ENCODE assay signal across 19 cellular contexts in the genomic region with DNA sequence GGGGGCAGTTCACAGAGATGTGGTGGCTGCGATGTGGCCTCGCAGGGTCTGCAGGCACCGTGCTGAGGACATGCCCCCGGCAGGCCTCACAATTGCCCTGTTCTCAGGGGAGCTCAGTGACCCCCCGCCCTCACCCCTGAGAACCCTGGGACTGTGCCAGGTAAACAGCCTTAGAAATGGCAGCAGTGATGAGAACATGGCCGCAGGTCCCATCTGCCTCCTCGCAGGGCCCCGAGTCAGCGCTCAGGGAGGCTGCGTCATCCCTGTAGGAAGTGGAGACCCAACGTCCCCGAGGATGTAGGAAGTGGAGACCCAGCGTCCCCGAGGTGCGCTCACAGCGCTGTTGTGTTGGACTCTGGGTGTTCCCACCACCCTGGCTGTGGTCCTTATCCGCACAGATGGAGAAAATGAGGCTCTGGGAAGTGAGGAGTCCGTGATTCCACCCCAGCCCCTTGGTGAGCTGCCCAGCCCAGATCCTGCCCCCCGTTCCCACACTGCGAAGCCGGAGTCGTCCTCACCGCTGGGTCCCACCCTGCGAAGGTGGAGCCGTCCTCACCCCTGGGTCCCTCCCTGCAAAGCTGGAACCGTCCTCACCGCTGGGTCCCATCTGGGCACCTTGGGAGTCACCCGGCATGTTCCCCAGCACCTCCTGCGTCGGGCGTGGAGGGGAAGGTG.
"Had no signal": no experiment of that assay in that cellular context is flagged by ENCODE, and none has a peak within 500 bp of the region (broad histone marks: within the 10 kb centered on the region; RNA-seq: fewer than 3 reads in every experiment).

No MANE protein-coding gene starts in this region.

- ATAC-seq: activated T-cell treated with anti-CD3 and anti-CD28 coated beads, Interleukin-2, amount 50 U/mL, for 4 hours; heart left ventricle; left cardiac atrium; naive thymus-derived CD4-positive, alpha-beta T cell; right cardiac atrium; stimulated activated naive CD8-positive, alpha-beta T cell treated with anti-CD3 and anti-CD28 coated beads, Interleukin-15, amount 100 ng/mL, for 72 hours; T-cell had no signal

- H3K9me3 ChIP-seq: heart left ventricle, prostate gland, SK-N-SH, testis had no signal

- H3K27ac ChIP-seq: brain microvascular endothelial cell, heart left ventricle, prostate gland, testis had no signal

- DNase-seq: activated CD4-positive, alpha-beta memory T cell treated with anti-CD3 and anti-CD28 coated beads, Interleukin-2, amount 10 ng/mL, durations not matched to agents 7 days and 5 days; activated CD4-positive, alpha-beta T cell treated with anti-CD3 and anti-CD28 coated beads for 4 hours; activated gamma-delta T cell; activated naive CD8-positive, alpha-beta T cell treated with anti-CD3 and anti-CD28 coated beads for 36 hours; activated T-cell treated with anti-CD3 and anti-CD28 coated beads, Interleukin-2, amount 50 U/mL, for 4 hours; amygdala; brain microvascular endothelial cell; immature natural killer cell; left cardiac atrium; naive thymus-derived CD4-positive, alpha-beta T cell; SK-N-SH; stimulated activated naive CD8-positive, alpha-beta T cell treated with anti-CD3 and anti-CD28 coated beads, Interleukin-15, amount 100 ng/mL, for 72 hours; T-helper 9 cell; testis had no signal

- H3K27me3 ChIP-seq: brain microvascular endothelial cell, testis had no signal

- H3K4me3 ChIP-seq: heart left ventricle, prostate gland, smooth muscle cell, testis had no signal

- H3K4me1 ChIP-seq: heart left ventricle, prostate gland, testis had no signal

- H3K36me3 ChIP-seq: brain microvascular endothelial cell, heart left ventricle, prostate gland had no signal
